30 cellular contexts compared by ENCODE assay signal in the genomic region with DNA sequence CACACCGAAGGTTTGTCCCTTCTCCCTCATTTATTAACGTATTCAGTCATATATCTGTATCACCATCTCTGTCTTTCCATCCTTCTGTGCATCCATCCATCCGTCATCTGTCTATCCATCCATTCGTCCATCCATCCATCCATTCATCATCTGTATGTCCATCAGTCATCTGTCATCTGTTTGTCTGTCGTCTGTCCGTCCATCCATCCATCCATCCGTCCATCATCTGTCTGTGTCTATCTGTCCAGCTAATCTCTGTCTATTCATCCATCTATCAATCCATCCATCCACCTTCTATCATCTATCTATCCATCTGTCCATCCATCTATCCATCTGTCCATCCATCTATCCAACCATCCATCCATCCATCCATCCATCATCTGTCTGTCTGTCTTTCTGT.
"Had no signal": no experiment of that assay in that cellular context is flagged by ENCODE, and none has a peak within 500 bp of the region (broad histone marks: within the 10 kb centered on the region; RNA-seq: fewer than 3 reads in every experiment).

No MANE protein-coding gene starts in this region.

- H3K4me3 ChIP-seq: ascending aorta, breast epithelium, coronary artery, dorsolateral prefrontal cortex, esophagus muscularis mucosa, gastrocnemius medialis, heart left ventricle had no signal

- H3K9me3 Mint-ChIP-seq: activated T-helper 1 cell treated with anti-CD3 and anti-CD28 coated beads, Interleukin-12 subunit alpha, Interleukin-12 subunit beta, Interleukin-2, Interleukin-4 antibody, amounts not matched to agents 30 ng/mL and 10 ng/mL and 1 ng/mL, durations not matched to agents 14 hours and 24 hours and 36 hours; activated T-helper 2 cell treated with anti-CD3 and anti-CD28 coated beads, Interferon-gamma antibody, Interleukin-2, Interleukin-4, amounts not matched to agents 10 μg/mL and 5 μg/mL and 100 μg/mL, durations not matched to agents 14 hours and 24 hours and 36 hours; central memory CD8-positive, alpha-beta T cell; endodermal cell had no signal

- H3K4me3 Mint-ChIP-seq: activated CD4-positive, alpha-beta T cell treated with anti-CD3 and anti-CD28 coated beads, Interleukin-2, amount 10 ng/mL, durations not matched to agents 7 days and 5 days; activated CD8-positive, alpha-beta memory T cell treated with anti-CD3 and anti-CD28 coated beads, Interleukin-2, amount 10 ng/mL, durations not matched to agents 7 days and 5 days; activated CD8-positive, alpha-beta T cell treated with anti-CD3 and anti-CD28 coated beads, Interleukin-2, amount 10 ng/mL, durations not matched to agents 7 days and 5 days; activated naive CD4-positive, alpha-beta T cell treated with anti-CD3 and anti-CD28 coated beads, Interleukin-2, amount 10 ng/mL, durations not matched to agents 7 days and 5 days; activated naive CD8-positive, alpha-beta T cell treated with anti-CD3 and anti-CD28 coated beads, Interleukin-2, amount 10 ng/mL, durations not matched to agents 7 days and 5 days; activated T-helper 1 cell treated with anti-CD3 and anti-CD28 coated beads, Interleukin-12 subunit alpha, Interleukin-12 subunit beta, Interleukin-2, Interleukin-4 antibody, amounts not matched to agents 30 ng/mL and 10 ng/mL and 1 ng/mL, durations not matched to agents 14 hours and 24 hours and 36 hours; brain; central memory CD8-positive, alpha-beta T cell; dendritic cell treated with granulocyte-macrophage colony-stimulating factor and Interleukin-4, amounts not matched to agents 40 ng/mL and 50 ng/mL, for 4 days; endodermal cell had no signal

- H3K27ac Mint-ChIP-seq: activated CD4-positive, alpha-beta T cell treated with anti-CD3 and anti-CD28 coated beads, Interleukin-2, amount 10 ng/mL, durations not matched to agents 7 days and 5 days; activated CD8-positive, alpha-beta memory T cell treated with anti-CD3 and anti-CD28 coated beads, Interleukin-2, amount 10 ng/mL, durations not matched to agents 7 days and 5 days; activated CD8-positive, alpha-beta T cell treated with anti-CD3 and anti-CD28 coated beads, Interleukin-2, amount 10 ng/mL, durations not matched to agents 7 days and 5 days; activated naive CD4-positive, alpha-beta T cell treated with anti-CD3 and anti-CD28 coated beads, Interleukin-2, amount 10 ng/mL, durations not matched to agents 7 days and 5 days; activated naive CD4-positive, alpha-beta T cell treated with anti-CD3 and anti-CD28 coated beads, Interleukin-2, amount 50 U/mL, for 72 hours; activated naive CD8-positive, alpha-beta T cell treated with anti-CD3 and anti-CD28 coated beads, Interleukin-2, amount 10 ng/mL, durations not matched to agents 7 days and 5 days; activated T-helper 1 cell treated with anti-CD3 and anti-CD28 coated beads, Interleukin-12 subunit alpha, Interleukin-12 subunit beta, Interleukin-2, Interleukin-4 antibody, amounts not matched to agents 30 ng/mL and 10 ng/mL and 1 ng/mL, durations not matched to agents 14 hours and 24 hours and 36 hours; activated T-helper 2 cell treated with anti-CD3 and anti-CD28 coated beads, Interferon-gamma antibody, Interleukin-2, Interleukin-4, amounts not matched to agents 10 μg/mL and 5 μg/mL and 100 μg/mL, durations not matched to agents 14 hours and 24 hours and 36 hours; brain; dendritic cell treated with granulocyte-macrophage colony-stimulating factor and Interleukin-4, amounts not matched to agents 40 ng/mL and 50 ng/mL, for 4 days; endodermal cell had no signal

- H3K4me1 Mint-ChIP-seq: activated naive CD4-positive, alpha-beta T cell treated with anti-CD3 and anti-CD28 coated beads, Interleukin-2, amount 10 ng/mL, durations not matched to agents 7 days and 5 days; activated naive CD8-positive, alpha-beta T cell treated with anti-CD3 and anti-CD28 coated beads, Interleukin-2, amount 10 ng/mL, durations not matched to agents 7 days and 5 days; brain; endodermal cell had no signal

- H3K27me3 Mint-ChIP-seq: activated CD4-positive, alpha-beta T cell treated with anti-CD3 and anti-CD28 coated beads, Interleukin-2, amount 10 ng/mL, durations not matched to agents 7 days and 5 days; activated CD8-positive, alpha-beta memory T cell treated with anti-CD3 and anti-CD28 coated beads, Interleukin-2, amount 10 ng/mL, durations not matched to agents 7 days and 5 days; activated naive CD4-positive, alpha-beta T cell treated with anti-CD3 and anti-CD28 coated beads, Interleukin-2, amount 10 ng/mL, durations not matched to agents 7 days and 5 days; activated naive CD8-positive, alpha-beta T cell treated with anti-CD3 and anti-CD28 coated beads, Interleukin-2, amount 10 ng/mL, durations not matched to agents 7 days and 5 days; brain; central memory CD8-positive, alpha-beta T cell; dendritic cell treated with granulocyte-macrophage colony-stimulating factor and Interleukin-4, amounts not matched to agents 40 ng/mL and 50 ng/mL, for 4 days had no signal

- H3K4me1 ChIP-seq: ascending aorta, breast epithelium, esophagus muscularis mucosa, foreskin keratinocyte, gastrocnemius medialis had no signal

- H3K36me3 ChIP-seq: breast epithelium, gastrocnemius medialis had no signal

- H3K9me3 ChIP-seq: breast epithelium, esophagus muscularis mucosa, gastrocnemius medialis had no signal

- H3K27ac ChIP-seq: ascending aorta, breast epithelium, coronary artery, dorsolateral prefrontal cortex, esophagus muscularis mucosa, foreskin keratinocyte, gastrocnemius medialis, heart left ventricle had no signal

- DNase-seq: activated CD4-positive, alpha-beta T cell treated with anti-CD3 and anti-CD28 coated beads for 1 hour; activated CD4-positive, alpha-beta T cell treated with anti-CD3 and anti-CD28 coated beads for 4 hours; activated CD4-positive, alpha-beta T cell treated with anti-CD3 and anti-CD28 coated beads, Interleukin-2, amount 10 ng/mL, durations not matched to agents 7 days and 5 days; activated CD4-positive, alpha-beta T cell treated with anti-CD3 and anti-CD28 coated beads, Interleukin-2, amount 50 U/mL, for 48 hours; activated CD8-positive, alpha-beta memory T cell treated with anti-CD3 and anti-CD28 coated beads, Interleukin-2, amount 10 ng/mL, durations not matched to agents 7 days and 5 days; activated CD8-positive, alpha-beta memory T cell treated with anti-CD3 and anti-CD28 coated beads, Interleukin-2, amount 50 U/mL, for 4 hours; activated CD8-positive, alpha-beta T cell treated with anti-CD3 and anti-CD28 coated beads, Interleukin-2, amount 10 ng/mL, durations not matched to agents 7 days and 5 days; activated effector memory CD4-positive, alpha-beta T cell treated with anti-CD3 and anti-CD28 coated beads, Interleukin-2, amount 50 U/mL, for 16 hours; activated naive CD4-positive, alpha-beta T cell treated with anti-CD3 and anti-CD28 coated beads, Interleukin-2, amount 10 ng/mL, durations not matched to agents 7 days and 5 days; activated naive CD8-positive, alpha-beta T cell treated with anti-CD3 and anti-CD28 coated beads, Interleukin-2, amount 10 ng/mL, durations not matched to agents 7 days and 5 days; activated T-cell treated with anti-CD3 and anti-CD28 coated beads, Interleukin-2, amount 50 U/mL, for 1 hour; activated T-cell treated with anti-CD3 and anti-CD28 coated beads, Interleukin-2, amount 50 U/mL, for 48 hours; dorsolateral prefrontal cortex; effector memory CD4-positive, alpha-beta T cell; endodermal cell; foreskin keratinocyte; gastrocnemius medialis; glutamatergic neuron; heart left ventricle; T-helper 2 cell had no signal

- H3K27me3 ChIP-seq: ascending aorta, breast epithelium, dorsolateral prefrontal cortex, esophagus muscularis mucosa, foreskin keratinocyte, gastrocnemius medialis, heart left ventricle had no signal

- ATAC-seq: activated CD8-positive, alpha-beta memory T cell treated with anti-CD3 and anti-CD28 coated beads, Interleukin-2, amount 10 ng/mL, durations not matched to agents 7 days and 5 days; activated CD8-positive, alpha-beta T cell treated with anti-CD3 and anti-CD28 coated beads, Interleukin-2, amount 10 ng/mL, durations not matched to agents 7 days and 5 days; activated naive CD4-positive, alpha-beta T cell treated with anti-CD3 and anti-CD28 coated beads, Interleukin-2, amount 50 U/mL, for 72 hours; foreskin keratinocyte; gastrocnemius medialis; heart left ventricle had no signal
